In the genomic region with DNA sequence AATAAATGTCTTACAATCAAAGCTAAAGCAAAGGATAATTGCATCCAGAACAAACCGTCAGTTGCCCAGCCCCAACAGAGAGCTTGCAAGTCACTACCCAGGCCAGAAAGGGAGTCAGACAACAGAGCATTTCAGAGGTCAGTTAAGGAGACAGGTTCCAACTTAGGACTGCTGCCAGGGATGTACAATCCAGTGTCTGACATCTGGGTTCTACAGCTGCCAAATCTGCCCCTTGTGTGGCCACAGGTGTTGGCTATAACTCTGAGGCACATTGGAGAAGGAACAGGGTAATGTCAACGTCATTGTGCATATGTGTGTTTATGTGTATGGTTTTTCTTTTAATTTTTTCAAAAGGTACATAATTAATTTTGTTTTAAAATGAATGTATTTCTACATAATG, we compare ENCODE assay signal across 22 cellular contexts.
"Had no signal": no experiment of that assay in that cellular context is flagged by ENCODE, and none has a peak within 500 bp of the region (broad histone marks: within the 10 kb centered on the region; RNA-seq: fewer than 3 reads in every experiment).

No MANE protein-coding gene starts in this region.

- H3K27ac ChIP-seq: cardiac muscle cell, heart right ventricle, left ventricle myocardium inferior, prostate gland, right atrium auricular region, skin epidermis, suprapubic skin, transverse colon, vagina had no signal

- H3K9me3 ChIP-seq: left ventricle myocardium inferior, prostate gland, right atrium auricular region, suprapubic skin, transverse colon, vagina had no signal

- FAIRE-seq: TTC549 had no signal

- H3K4me1 ChIP-seq: heart right ventricle, left ventricle myocardium inferior, prostate gland, right atrium auricular region, suprapubic skin, transverse colon, vagina had no signal

- H3K27me3 ChIP-seq: cardiac muscle cell, heart right ventricle, right atrium auricular region, suprapubic skin, transverse colon, vagina had no signal

- DNase-seq: activated CD4-positive, alpha-beta memory T cell treated with anti-CD3 and anti-CD28 coated beads for 36 hours; activated CD4-positive, alpha-beta T cell treated with anti-CD3 and anti-CD28 coated beads for 4 hours; activated naive CD4-positive, alpha-beta T cell; activated naive CD8-positive, alpha-beta T cell treated with anti-CD3 and anti-CD28 coated beads for 36 hours; amniotic stem cell; effector CD8-positive, alpha-beta T cell; heart right ventricle; kidney glomerular epithelial cell; left ventricle myocardium inferior; naive B cell; stimulated activated naive CD8-positive, alpha-beta T cell treated with anti-CD3 and anti-CD28 coated beads, Interleukin-15, amount 100 ng/mL, for 72 hours; transverse colon had no signal

- H3K36me3 ChIP-seq: cardiac muscle cell, heart right ventricle, left ventricle myocardium inferior, prostate gland, right atrium auricular region, suprapubic skin, transverse colon, vagina had no signal

- H3K4me3 ChIP-seq: cardiac muscle cell, heart right ventricle, left ventricle myocardium inferior, prostate gland, right atrium auricular region, skin epidermis, suprapubic skin, transverse colon, vagina had no signal

- ATAC-seq: activated T-helper 17 cell treated with anti-CD3 and anti-CD28 coated beads, Interleukin-2, amount 50 U/mL, for 72 hours; esophagus mucosa; heart right ventricle; stimulated activated naive CD8-positive, alpha-beta T cell treated with anti-CD3 and anti-CD28 coated beads, Interleukin-15, amount 100 ng/mL, for 72 hours; WTC11 had no signal
